16 cellular contexts compared by ENCODE assay signal in genomic region chr15:84778194-84778593, GRCh38.
"Had no signal": no experiment of that assay in that cellular context is flagged by ENCODE, and none has a peak within 500 bp of the region (broad histone marks: within the 10 kb centered on the region; RNA-seq: fewer than 3 reads in every experiment).

No MANE protein-coding gene starts in this region.

- H3K27ac ChIP-seq: brain microvascular endothelial cell, coronary artery, ovary, WERI-Rb-1 had no signal

- ATAC-seq: activated T-helper 17 cell treated with anti-CD3 and anti-CD28 coated beads, Interleukin-2, amount 50 U/mL, for 72 hours; mucosa of descending colon; sciatic nerve; stimulated activated memory B cell treated with anti-CD40 and anti-IgM and Interleukin-4, amounts not matched to agents 10 μg/mL and 1 μg/mL and 100 μg/mL, for 72 hours had no signal

- DNase-seq: activated CD4-positive, alpha-beta T cell treated with anti-CD3 and anti-CD28 coated beads, Interleukin-2, amount 50 U/mL, for 4 hours; activated naive CD4-positive, alpha-beta T cell; activated T-cell treated with anti-CD3 and anti-CD28 coated beads, Interleukin-2, amount 50 U/mL, for 1 hour; brain microvascular endothelial cell; hypothalamus; mucosa of descending colon; naive B cell; ovary; stimulated activated CD4-positive, alpha-beta T cell treated with anti-CD3 and anti-CD28 coated beads, Interleukin-4, amount 100 ng/mL, for 4 hours; WERI-Rb-1 had no signal

- H3K27me3 Mint-ChIP-seq: activated T-helper 17 cell treated with anti-CD3 and anti-CD28 coated beads, Interleukin-2, amount 50 U/mL, for 72 hours; memory B cell; naive B cell; stimulated activated memory B cell treated with anti-CD40 and anti-IgM and Interleukin-4, amounts not matched to agents 10 μg/mL and 1 μg/mL and 100 μg/mL, for 72 hours had no signal

- H3K36me3 ChIP-seq: ovary had no signal

- H3K9me3 Mint-ChIP-seq: activated T-helper 17 cell treated with anti-CD3 and anti-CD28 coated beads, Interleukin-2, amount 50 U/mL, for 72 hours; memory B cell; T-helper 1 cell treated with Interleukin-12 subunit alpha and Interleukin-12 subunit beta and Interleukin-4 antibody, amounts not matched to agents 30 μg/mL and 1 μg/mL, for 36 hours had no signal

- H3K4me3 Mint-ChIP-seq: activated T-helper 17 cell treated with anti-CD3 and anti-CD28 coated beads, Interleukin-2, amount 50 U/mL, for 72 hours; memory B cell; stimulated activated memory B cell treated with anti-CD40 and anti-IgM and Interleukin-4, amounts not matched to agents 10 μg/mL and 1 μg/mL and 100 μg/mL, for 72 hours; T-helper 1 cell treated with Interleukin-12 subunit alpha and Interleukin-12 subunit beta and Interleukin-4 antibody, amounts not matched to agents 30 μg/mL and 1 μg/mL, for 36 hours had no signal

- H3K27me3 ChIP-seq: brain microvascular endothelial cell, ovary had no signal

- H3K27ac Mint-ChIP-seq: activated T-helper 17 cell treated with anti-CD3 and anti-CD28 coated beads, Interleukin-2, amount 50 U/mL, for 72 hours; memory B cell; stimulated activated memory B cell treated with anti-CD40 and anti-IgM and Interleukin-4, amounts not matched to agents 10 μg/mL and 1 μg/mL and 100 μg/mL, for 72 hours; T-helper 1 cell treated with Interleukin-12 subunit alpha and Interleukin-12 subunit beta and Interleukin-4 antibody, amounts not matched to agents 30 μg/mL and 1 μg/mL, for 36 hours had no signal

- H3K9me3 ChIP-seq: mucosa of descending colon, ovary had no signal

- H3K4me3 ChIP-seq: coronary artery, mucosa of descending colon, ovary had no signal
